22 cellular contexts compared by ENCODE assay signal in the genomic region with DNA sequence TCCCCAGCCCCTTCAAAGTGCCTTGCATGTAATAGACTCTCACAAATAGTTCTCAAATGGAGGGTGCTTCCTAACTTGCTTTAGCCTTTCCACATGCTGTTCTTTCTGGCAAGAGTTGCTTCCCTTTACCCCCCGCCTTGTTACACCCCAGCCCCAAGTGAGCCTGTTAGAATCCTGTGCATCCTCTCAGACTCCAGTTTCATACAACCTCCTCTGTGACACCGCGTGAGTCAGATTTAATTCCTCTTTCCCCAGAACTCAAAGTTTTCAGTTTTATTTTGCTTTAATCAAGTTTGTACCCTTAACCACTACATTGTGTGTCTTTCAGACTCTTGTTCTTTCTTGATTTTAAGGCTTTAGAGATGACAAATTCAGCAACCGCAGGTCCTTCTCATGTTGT.
"Had no signal": no experiment of that assay in that cellular context is flagged by ENCODE, and none has a peak within 500 bp of the region (broad histone marks: within the 10 kb centered on the region; RNA-seq: fewer than 3 reads in every experiment).

No MANE protein-coding gene starts in this region.

- H3K4me3 ChIP-seq: left ventricle myocardium inferior, pancreas, psoas muscle, tibial artery had no signal

- H3K27ac ChIP-seq: left ventricle myocardium inferior, neutrophil, pancreas, psoas muscle, tibial artery had no signal

- ATAC-seq: activated T-cell treated with anti-CD3 and anti-CD28 coated beads, Interleukin-2, amount 50 U/mL, for 4 hours; natural killer cell treated with Interleukin-12 subunit alpha and Interleukin-12 subunit beta and Interleukin-15 and Interleukin-18, amount 100 ng/mL, for 72 hours; psoas muscle; right cardiac atrium; stimulated activated naive CD8-positive, alpha-beta T cell treated with anti-CD3 and anti-CD28 coated beads, Interleukin-15, amount 100 ng/mL, for 72 hours; WTC11 had no signal

- H3K4me3 Mint-ChIP-seq: activated naive CD8-positive, alpha-beta T cell treated with anti-CD3 and anti-CD28 coated beads for 36 hours; activated T-cell treated with anti-CD3 and anti-CD28 coated beads, Interleukin-2, amount 50 U/mL, for 4 hours; natural killer cell treated with Interleukin-12 subunit alpha and Interleukin-12 subunit beta and Interleukin-15 and Interleukin-18, amount 100 ng/mL, for 72 hours; stimulated activated naive CD8-positive, alpha-beta T cell treated with anti-CD3 and anti-CD28 coated beads, Interleukin-15, amount 100 ng/mL, for 72 hours; WTC11 had no signal

- H3K27ac Mint-ChIP-seq: activated naive CD8-positive, alpha-beta T cell treated with anti-CD3 and anti-CD28 coated beads for 36 hours; activated T-helper 2 cell treated with anti-CD3 and anti-CD28 coated beads, Interferon-gamma antibody, Interleukin-2, Interleukin-4, amounts not matched to agents 10 μg/mL and 5 μg/mL and 100 μg/mL, durations not matched to agents 14 hours and 24 hours and 36 hours; natural killer cell treated with Interleukin-12 subunit alpha and Interleukin-12 subunit beta and Interleukin-15 and Interleukin-18, amount 100 ng/mL, for 72 hours; stimulated activated naive CD8-positive, alpha-beta T cell treated with anti-CD3 and anti-CD28 coated beads, Interleukin-15, amount 100 ng/mL, for 72 hours; WTC11 had no signal

- H3K9me3 Mint-ChIP-seq: activated naive CD8-positive, alpha-beta T cell treated with anti-CD3 and anti-CD28 coated beads for 36 hours; natural killer cell treated with Interleukin-12 subunit alpha and Interleukin-12 subunit beta and Interleukin-15 and Interleukin-18, amount 100 ng/mL, for 72 hours had no signal

- DNase-seq: activated CD4-positive, alpha-beta T cell treated with anti-CD3 and anti-CD28 coated beads, Interleukin-2, amount 50 U/mL, for 48 hours; activated CD8-positive, alpha-beta memory T cell treated with anti-CD3 and anti-CD28 coated beads, Interleukin-2, amount 50 U/mL, for 48 hours; activated naive CD4-positive, alpha-beta T cell treated with Interleukin-2 at 50 U/mL for 16 hours; activated naive CD8-positive, alpha-beta T cell treated with anti-CD3 and anti-CD28 coated beads for 36 hours; activated T-cell treated with anti-CD3 and anti-CD28 coated beads, Interleukin-2, amount 50 U/mL, for 4 hours; central memory CD4-positive, alpha-beta T cell; dermis blood vessel endothelial cell; effector CD8-positive, alpha-beta T cell; erythroblast; foreskin fibroblast; left ventricle myocardium inferior; midbrain; pancreas; psoas muscle; right cardiac atrium; stimulated activated CD4-positive, alpha-beta T cell treated with anti-CD3 and anti-CD28 coated beads, Interleukin-4, amount 100 ng/mL, for 4 hours; stimulated activated naive CD8-positive, alpha-beta T cell treated with anti-CD3 and anti-CD28 coated beads, Interleukin-15, amount 100 ng/mL, for 72 hours; tibial artery had no signal

- H3K36me3 Mint-ChIP-seq: natural killer cell treated with Interleukin-12 subunit alpha and Interleukin-12 subunit beta and Interleukin-15 and Interleukin-18, amount 100 ng/mL, for 72 hours had no signal

- H3K27me3 ChIP-seq: neutrophil, pancreas, tibial artery had no signal

- H3K36me3 ChIP-seq: left ventricle myocardium inferior, neutrophil, pancreas, tibial artery had no signal

- H3K4me1 Mint-ChIP-seq: activated naive CD8-positive, alpha-beta T cell treated with anti-CD3 and anti-CD28 coated beads for 36 hours; stimulated activated naive CD8-positive, alpha-beta T cell treated with anti-CD3 and anti-CD28 coated beads, Interleukin-15, amount 100 ng/mL, for 72 hours; WTC11 had no signal

- H3K9me3 ChIP-seq: left ventricle myocardium inferior, neutrophil, pancreas, psoas muscle, tibial artery had no signal

- H3K4me1 ChIP-seq: left ventricle myocardium inferior, pancreas, psoas muscle, tibial artery had no signal
